ENCODE assay signal across 27 cellular contexts in genomic region chr1:54080598-54081049, GRCh38.
"Had no signal": no experiment of that assay in that cellular context is flagged by ENCODE, and none has a peak within 500 bp of the region (broad histone marks: within the 10 kb centered on the region; RNA-seq: fewer than 3 reads in every experiment).

No MANE protein-coding gene starts in this region.

- H3K9me3 ChIP-seq: breast epithelium, esophagus squamous epithelium, heart right ventricle, lower lobe of right lung, sigmoid colon, uterus had no signal

- H3K4me3 Mint-ChIP-seq: activated CD8-positive, alpha-beta T cell treated with anti-CD3 and anti-CD28 coated beads for 36 hours; activated T-cell treated with anti-CD3 and anti-CD28 coated beads, Interleukin-2, amount 50 U/mL, for 4 hours; activated T-helper 17 cell treated with anti-CD3 and anti-CD28 coated beads, Interleukin-2, amount 50 U/mL, for 72 hours; nephron; stimulated activated effector memory CD8-positive, alpha-beta T cell treated with anti-CD3 and anti-CD28 coated beads, Interleukin-12 subunit alpha, Interleukin-12 subunit beta, amount 100 ng/mL, for 72 hours; stimulated activated naive CD8-positive, alpha-beta T cell treated with anti-CD3 and anti-CD28 coated beads, Interleukin-15, amount 100 ng/mL, for 72 hours; T-helper 17 cell; type B pancreatic cell had no signal

- H3K4me1 ChIP-seq: breast epithelium, lower lobe of right lung, sigmoid colon, uterus had no signal

- H3K27ac Mint-ChIP-seq: activated CD8-positive, alpha-beta T cell treated with anti-CD3 and anti-CD28 coated beads for 36 hours; activated T-helper 17 cell treated with anti-CD3 and anti-CD28 coated beads, Interleukin-2, amount 50 U/mL, for 72 hours; stimulated activated effector memory CD8-positive, alpha-beta T cell treated with anti-CD3 and anti-CD28 coated beads, Interleukin-12 subunit alpha, Interleukin-12 subunit beta, amount 100 ng/mL, for 72 hours; stimulated activated naive CD8-positive, alpha-beta T cell treated with anti-CD3 and anti-CD28 coated beads, Interleukin-15, amount 100 ng/mL, for 72 hours; T-helper 17 cell; type B pancreatic cell had no signal

- FAIRE-seq: colon, small intestine had no signal

- H3K9me3 Mint-ChIP-seq: activated CD8-positive, alpha-beta T cell treated with anti-CD3 and anti-CD28 coated beads for 36 hours; activated naive CD4-positive, alpha-beta T cell treated with anti-CD3 and anti-CD28 coated beads, Interleukin-2, amount 50 U/mL, for 72 hours; activated T-cell treated with anti-CD3 and anti-CD28 coated beads, Interleukin-2, amount 50 U/mL, for 4 hours; activated T-helper 17 cell treated with anti-CD3 and anti-CD28 coated beads, Interleukin-2, amount 50 U/mL, for 72 hours; nephron; stimulated activated effector memory CD8-positive, alpha-beta T cell treated with anti-CD3 and anti-CD28 coated beads, Interleukin-12 subunit alpha, Interleukin-12 subunit beta, amount 100 ng/mL, for 72 hours; stimulated activated naive CD8-positive, alpha-beta T cell treated with anti-CD3 and anti-CD28 coated beads, Interleukin-15, amount 100 ng/mL, for 72 hours; type B pancreatic cell had no signal

- H3K4me1 Mint-ChIP-seq: nephron had no signal

- H3K27me3 Mint-ChIP-seq: activated CD8-positive, alpha-beta T cell treated with anti-CD3 and anti-CD28 coated beads for 36 hours; activated T-helper 17 cell treated with anti-CD3 and anti-CD28 coated beads, Interleukin-2, amount 50 U/mL, for 72 hours; stimulated activated naive CD8-positive, alpha-beta T cell treated with anti-CD3 and anti-CD28 coated beads, Interleukin-15, amount 100 ng/mL, for 72 hours; T-helper 17 cell; type B pancreatic cell had no signal

- DNase-seq: activated CD4-positive, alpha-beta T cell treated with anti-CD3 and anti-CD28 coated beads for 1 hour; activated CD4-positive, alpha-beta T cell treated with anti-CD3 and anti-CD28 coated beads, Interleukin-2, amount 50 U/mL, for 1 hour; activated CD8-positive, alpha-beta T cell treated with anti-CD3 and anti-CD28 coated beads for 36 hours; activated T-cell treated with anti-CD3 and anti-CD28 coated beads, Interleukin-2, amount 50 U/mL, for 4 hours; dermis blood vessel endothelial cell; effector CD4-positive, alpha-beta T cell; esophagus squamous epithelium; foreskin melanocyte; heart right ventricle; left cardiac atrium; lower lobe of right lung; retina; sigmoid colon; small intestine; stimulated activated CD4-positive, alpha-beta T cell treated with anti-CD3 and anti-CD28 coated beads, Interleukin-4, amount 100 ng/mL, for 24 hours; stimulated activated naive CD8-positive, alpha-beta T cell treated with anti-CD3 and anti-CD28 coated beads, Interleukin-15, amount 100 ng/mL, for 72 hours; substantia nigra; T-helper 17 cell; T1000; uterus had no signal

- ATAC-seq: activated CD8-positive, alpha-beta T cell treated with anti-CD3 and anti-CD28 coated beads for 36 hours; activated naive CD4-positive, alpha-beta T cell treated with anti-CD3 and anti-CD28 coated beads, Interleukin-2, amount 50 U/mL, for 72 hours; activated T-cell treated with anti-CD3 and anti-CD28 coated beads, Interleukin-2, amount 50 U/mL, for 4 hours; activated T-helper 17 cell treated with anti-CD3 and anti-CD28 coated beads, Interleukin-2, amount 50 U/mL, for 72 hours; heart right ventricle; left cardiac atrium; stimulated activated effector memory CD8-positive, alpha-beta T cell treated with anti-CD3 and anti-CD28 coated beads, Interleukin-12 subunit alpha, Interleukin-12 subunit beta, amount 100 ng/mL, for 72 hours; stimulated activated naive CD8-positive, alpha-beta T cell treated with anti-CD3 and anti-CD28 coated beads, Interleukin-15, amount 100 ng/mL, for 72 hours; T-helper 17 cell had no signal

- H3K36me3 ChIP-seq: breast epithelium, lower lobe of right lung, sigmoid colon, uterus had no signal

- H3K27ac ChIP-seq: breast epithelium, esophagus squamous epithelium, heart right ventricle, lower lobe of right lung, sigmoid colon, uterus had no signal

- H3K4me3 ChIP-seq: breast epithelium, esophagus squamous epithelium, heart right ventricle, lower lobe of right lung, sigmoid colon, uterus had no signal

- H3K36me3 Mint-ChIP-seq: activated naive CD4-positive, alpha-beta T cell treated with anti-CD3 and anti-CD28 coated beads, Interleukin-2, amount 50 U/mL, for 72 hours; stimulated activated effector memory CD8-positive, alpha-beta T cell treated with anti-CD3 and anti-CD28 coated beads, Interleukin-12 subunit alpha, Interleukin-12 subunit beta, amount 100 ng/mL, for 72 hours had no signal

- H3K27me3 ChIP-seq: breast epithelium, esophagus squamous epithelium, heart right ventricle, sigmoid colon, uterus had no signal
